ENCODE assay signal across 8 cellular contexts in the genomic region with DNA sequence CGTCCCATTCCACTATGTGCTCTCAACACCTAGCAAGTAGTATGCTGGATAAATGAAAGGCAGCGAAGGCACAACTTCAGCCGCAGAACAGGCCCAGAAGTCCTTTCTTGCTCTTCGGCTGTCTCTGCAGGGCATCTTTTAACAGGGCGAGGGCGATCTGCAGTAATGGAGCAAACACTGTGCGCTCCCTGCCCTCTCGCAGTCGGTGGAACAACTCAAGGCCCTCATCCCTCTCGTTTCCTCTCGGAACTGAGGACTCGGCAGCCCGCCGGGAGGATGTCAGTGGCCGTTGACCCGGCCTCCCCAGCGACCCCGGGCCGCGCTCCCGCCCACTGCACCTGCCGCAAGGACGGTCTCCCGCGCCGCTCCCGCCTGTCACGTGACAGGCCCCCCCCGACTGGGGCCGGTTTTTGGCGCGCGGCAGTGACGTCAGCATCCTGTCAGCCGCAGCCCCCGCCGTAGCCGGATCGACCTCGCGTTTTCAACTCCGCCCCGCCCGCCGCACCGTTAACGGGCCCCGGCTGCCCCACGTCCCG. TPM values are rescaled to one million over a fixed set of nuclear protein-coding genes. Genes with fewer than 3 reads are reported as not detected.
DNase-seq lines count a peak whose midpoint lies in the region; ATAC-seq and TF ChIP-seq lines count a peak whose summit lies in the region.

No MANE protein-coding gene starts in this region.

- H3K27me3 ChIP-seq in colonic mucosa: no peaks in the 10 kb centered on the region

- H3K36me3 ChIP-seq in colonic mucosa: no peaks in the 10 kb centered on the region

- peak overlapping the region; percentile 100 for H3K27ac ChIP-seq in colonic mucosa

- peak overlapping the region; percentile 68 for H3K4me3 ChIP-seq in GM12865 (ENCODE audit: low read depth, low read length)
- peak overlapping the region; percentile 53 for H3K4me3 ChIP-seq in colonic mucosa

- peak overlapping the region; percentile 69 to 97 for H3K9ac ChIP-seq in colonic mucosa (ENCODE audit: low read depth in 2 of 2, low read length in 2 of 2)

- no peaks in the 10 kb centered on the region for H3K9me3 ChIP-seq in colonic mucosa

- DNase-seq in GM12865 (ENCODE audit: low read depth) (peak; percentile 94), NCI-H510A (lab: John Stamatoyannopoulos, UW) (peak; percentile 88), colonic mucosa (peak; percentile 95), left kidney (ENCODE audit: low read depth, low spot score) (peak; percentile 94)
- DNase-seq in activated CD4-positive, alpha-beta T cell treated with anti-CD3 and anti-CD28 coated beads for 48 hours: peak; percentile 94
- DNase-seq in stimulated activated CD4-positive, alpha-beta T cell treated with anti-CD3 and anti-CD28 coated beads, Interleukin-1b, Interleukin-23, amount 100 ng/mL, for 4 hours (ENCODE audit: low read depth in 2 of 2): peak; percentile 88 to 91

- intact Hi-C loops in colonic mucosa (cut with DNase I): no loop called here

- H3K4me1 ChIP-seq in colonic mucosa: peaks cover 14% of the 10 kb centered on the region

- no peak for TF ChIP-seq CTCF in GM12865 (IDR thresholded peaks at IDR 0.05; ENCODE audit: insufficient read depth, low read depth, low read length, missing control alignments)
- TF ChIP-seq CTCF in colonic mucosa (IDR thresholded peaks at IDR 0.05): no peak

- ATAC-seq in HG03066 (IDR thresholded peaks at IDR 0.05; ENCODE audit: low read depth, unreplicated experiment) (peak; percentile 16), GM21619 (IDR thresholded peaks at IDR 0.05; ENCODE audit: unreplicated experiment) (no peak)

RNA-seq across cellular contexts. Expression of gene ZNF367, which starts 1.1 kb away (rescaled TPM):
- 10 to 100 TPM in 1 of 2 donors, 1 to 10 TPM in 1; 3.6 to 18.9 TPM for total RNA-seq in colonic mucosa

RNA-seq across cellular contexts. Expression of gene HABP4, which starts 32.9 kb away (rescaled TPM):
- total RNA-seq in colonic mucosa: 1 to 10 TPM; 2.8 to 4.4 TPM

RNA-seq across cellular contexts. Expression of gene SLC35D2, which starts 33.6 kb away (rescaled TPM):
- total RNA-seq in colonic mucosa: 10 to 100 TPM; 57.8 to 95.0 TPM
